In the genomic region with DNA sequence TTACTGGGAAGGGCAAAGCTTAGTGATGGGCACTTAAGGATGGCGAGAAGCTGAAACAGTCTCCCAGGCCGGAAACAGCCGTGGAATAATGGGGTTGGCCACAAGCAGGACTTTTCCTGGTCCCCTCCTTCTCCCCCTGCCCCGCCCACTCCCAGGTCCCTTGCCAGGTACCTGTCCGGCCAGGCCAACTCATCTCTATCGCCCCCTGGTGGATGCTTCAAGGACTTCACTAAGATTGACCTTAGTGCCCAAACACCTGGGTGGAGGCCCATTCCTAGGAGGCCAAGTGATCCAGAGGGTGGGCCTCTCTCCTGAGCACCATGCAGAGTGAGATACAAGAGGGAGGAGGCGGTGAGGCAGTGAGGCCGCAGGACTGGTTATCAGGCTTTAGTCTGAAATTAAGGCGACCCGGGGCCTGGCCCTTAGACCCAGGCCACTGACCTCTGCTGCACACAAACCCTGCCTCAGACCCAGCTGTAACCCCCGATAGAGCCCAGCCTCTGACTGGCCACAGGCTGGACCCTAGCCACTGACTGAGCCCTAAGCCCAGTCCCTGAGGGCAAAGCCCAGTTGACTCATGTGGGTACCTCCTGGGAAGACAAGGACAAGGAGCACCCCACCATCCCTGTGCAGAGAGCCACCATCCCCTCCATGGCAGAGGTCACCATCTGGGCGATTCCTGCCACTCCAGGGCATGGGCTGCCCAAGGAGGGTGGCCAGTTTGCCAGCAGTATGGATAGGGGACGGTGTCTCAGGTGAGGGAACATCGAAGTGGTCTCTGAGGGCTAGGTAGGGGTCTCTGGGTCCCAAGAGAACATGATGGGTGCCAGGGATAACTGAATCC, we compare ENCODE assay signal across 8 cellular contexts. TPM values are rescaled to one million over a fixed set of nuclear protein-coding genes. Genes with fewer than 3 reads are reported as not detected.
A peak's percentile ranks its signal among the peaks of the same experiment; 100 is the strongest.
DNase-seq lines count a peak whose midpoint lies in the region; ATAC-seq and TF ChIP-seq lines count a peak whose summit lies in the region.

No MANE protein-coding gene starts in this region.

- ATAC-seq in GM18502 (IDR thresholded peaks at IDR 0.05; ENCODE audit: poor library complexity, unreplicated experiment) = peak; percentile 58
- no peak for ATAC-seq in GM21381 (IDR thresholded peaks at IDR 0.05; ENCODE audit: unreplicated experiment)

- no peaks in the 10 kb centered on the region for H3K27me3 ChIP-seq in A673 (replicated peaks; ENCODE audit: insufficient read depth, low read depth, low read length, poor library complexity)
- H3K27me3 ChIP-seq in uterus = no peaks in the 10 kb centered on the region

- TF ChIP-seq POLR2A in uterus (IDR thresholded peaks at IDR 0.05) = no peak

- H3K9me3 ChIP-seq in A673 (ENCODE audit: low read depth, low read length, poor library complexity, severe bottlenecking) = no peaks in the 10 kb centered on the region
- no peaks in the 10 kb centered on the region for H3K9me3 ChIP-seq in uterus

- intact Hi-C loops in A673 (cut with micrococcal nuclease; ENCODE audit: unreplicated experiment) (loop anchor here (5.0 to 10.0 kb wide), 3 partner anchors 38 to 293 kb away; a partner anchor contains a TSS), uterus (cut with DNase I; ENCODE audit: low total_unique reads) (no loop called here)

- H3K27ac Mint-ChIP-seq in osteocyte (ENCODE audit: unreplicated experiment) = no peak overlapping the region

- BruUV-seq in A673 (replicated peaks; lab: Mats Ljungman, UMichigan) = no TSS peak

- no peaks in the 10 kb centered on the region for H3K9me3 Mint-ChIP-seq in osteocyte (ENCODE audit: unreplicated experiment)

- DNase-seq in A673 (ENCODE audit: low spot score) = peak; percentile 1
- peak; percentile 3 for DNase-seq in NCI-H146 treated with DMSO at 0.1 percent for 48 hours (lab: John Stamatoyannopoulos, UW; ENCODE audit: unreplicated experiment)
- peak; percentile 49 for DNase-seq in activated T-cell treated with anti-CD3 and anti-CD28 coated beads for 1 hour (ENCODE audit: low read depth)
- peak; percentile 26 for DNase-seq in fibroblast of mammary gland (ENCODE audit: low read depth)
- DNase-seq in osteocyte (ENCODE audit: extremely low spot score, unreplicated experiment) = no peak
- DNase-seq in uterus = no peak

- H3K27ac ChIP-seq in A673 (ENCODE audit: low read depth, low read length, poor library complexity, severe bottlenecking) (no peak overlapping the region), uterus (no peak overlapping the region)

- peaks cover 12% of the 10 kb centered on the region for H3K4me1 Mint-ChIP-seq in osteocyte (ENCODE audit: unreplicated experiment)

- H3K27me3 Mint-ChIP-seq in osteocyte (ENCODE audit: unreplicated experiment) = no peaks in the 10 kb centered on the region

- no peaks in the 10 kb centered on the region for H3K36me3 Mint-ChIP-seq in osteocyte (ENCODE audit: unreplicated experiment)

- POLR2A ChIA-PET in A673 (lab: Charles Lee; ENCODE audit: low non-redundant PET) = no interaction called here

- H3K4me3 ChIP-seq in A673 (ENCODE audit: low read depth, low read length, poor library complexity, severe bottlenecking) (no peak overlapping the region), fibroblast of mammary gland (ENCODE audit: control insufficient read depth, low read depth, low read length) (no peak overlapping the region), uterus (no peak overlapping the region)

- no peaks in the 10 kb centered on the region for H3K36me3 ChIP-seq in A673 (ENCODE audit: insufficient read depth, low read length, poor library complexity, severe bottlenecking)
- no peaks in the 10 kb centered on the region for H3K36me3 ChIP-seq in uterus

- CTCF ChIA-PET in A673 (lab: Charles Lee) = no interaction called here

- H3K4me3 Mint-ChIP-seq in osteocyte (ENCODE audit: unreplicated experiment) = no peak overlapping the region

- TF ChIP-seq CTCF in A673 (conservative IDR thresholded peaks at IDR 0.05; ENCODE audit: low read depth, low read length) (peak; percentile 65), fibroblast of mammary gland (conservative IDR thresholded peaks at IDR 0.05; ENCODE audit: control insufficient read depth, insufficient read depth, low read depth, low read length) (peak; percentile 61), osteocyte (IDR thresholded peaks at IDR 0.05) (peak; percentile 66), uterus (IDR thresholded peaks at IDR 0.05) (peak; percentile 25 to 51 (median 34))

- H3K4me1 ChIP-seq in A673 (ENCODE audit: insufficient read depth, low read length, poor library complexity, severe bottlenecking) (no peaks in the 10 kb centered on the region), uterus (no peaks in the 10 kb centered on the region)

RNA-seq across cellular contexts. Expression of a gene that starts 37.6 kb away (rescaled TPM):
- total RNA-seq in A673 (2021) (0.26 and 0.31 TPM in 2 replicates), osteocyte (8.9 and 9.2 TPM in 2 replicates), uterus (1 to 10 TPM in 2 of 4 donors, under 1 TPM in 2; 0.26 to 1.5 (median 0.99) TPM)

RNA-seq across cellular contexts. Expression of a gene that starts 41.7 kb away (rescaled TPM):
- total RNA-seq in A673 (2021) (28.9 and 29.5 TPM in 2 replicates), osteocyte (56.2 and 58.4 TPM in 2 replicates), uterus (10 to 100 TPM; 49.7 to 82.6 (median 66.0) TPM)

RNA-seq across cellular contexts. Expression of a gene that starts 50.6 kb away (rescaled TPM):
- total RNA-seq in A673 (2021) (13.5 and 14.9 TPM in 2 replicates), osteocyte (16.5 and 17.2 TPM in 2 replicates), uterus (10 to 100 TPM in 3 of 4 donors, 1 to 10 TPM in 1; 7.4 to 20.0 (median 15.7) TPM)

Comparison
In these comparisons a context has a peak if more than half of its experiments do, and no peak if none do; other contexts are left out.
1. DNase-seq: peak in A673 (single experiment), NCI-H146 treated with DMSO at 0.1 percent for 48 hours (single experiment), activated T-cell treated with anti-CD3 and anti-CD28 coated beads for 1 hour (single experiment) and fibroblast of mammary gland (single experiment); none in osteocyte (single experiment) and uterus (0 of 2).
2. Peak in every context shown above with its lines, with median percentiles within 50 percentile points of each other: CTCF ChIP-seq.